Comparison of ENCODE assay signal across 9 cellular contexts in the genomic region with DNA sequence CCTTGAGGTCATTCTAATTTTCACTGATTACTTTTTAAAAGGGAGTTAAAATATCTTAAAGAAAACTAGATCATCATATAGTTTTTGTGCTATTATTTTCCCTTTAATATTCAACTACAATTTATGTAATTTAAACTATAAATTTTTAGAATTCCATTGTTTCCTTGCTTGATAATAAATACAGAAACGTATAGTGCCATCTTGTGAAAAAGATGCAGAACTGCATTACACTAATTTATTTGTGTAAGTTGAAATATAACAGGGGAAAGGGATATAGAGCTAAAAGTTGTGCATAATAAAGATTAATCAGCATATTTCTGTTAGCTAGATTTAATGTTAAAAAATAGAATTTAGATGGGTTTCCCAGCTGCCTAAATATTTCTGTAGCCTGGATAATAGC.
A peak's percentile ranks its signal among the peaks of the same experiment; 100 is the strongest.
DNase-seq lines count a peak whose midpoint lies in the region; ATAC-seq and TF ChIP-seq lines count a peak whose summit lies in the region.
"Had no signal": no experiment of that assay in that cellular context is flagged by ENCODE, and none has a peak within 500 bp of the region (broad histone marks: within the 10 kb centered on the region; RNA-seq: fewer than 3 reads in every experiment).

No MANE protein-coding gene starts in this region.

- H3K27ac ChIP-seq in 22Rv1 (no peak overlapping the region), Panc1 (ENCODE audit: low read length) (no peak overlapping the region)
- H3K27ac ChIP-seq: SJCRH30 had no signal

- H3K4me3 Mint-ChIP-seq in effector memory CD8-positive, alpha-beta T cell = no peak overlapping the region

- H3K4me1 ChIP-seq in Panc1 (ENCODE audit: control insufficient read depth, insufficient read depth, low read length) = no peaks in the 10 kb centered on the region

- H3K4me3 ChIP-seq in Panc1 (ENCODE audit: low read depth in 2 of 2, low read length in 2 of 2) = no peak overlapping the region
- no peak overlapping the region for H3K4me3 ChIP-seq in fibroblast of the aortic adventitia (ENCODE audit: low read depth, low read length)
- H3K4me3 ChIP-seq: SJCRH30 had no signal

- POLR2A ChIA-PET in Panc1 (lab: Charles Lee) = no interaction called here

- H3K36me3 Mint-ChIP-seq in effector memory CD8-positive, alpha-beta T cell (ENCODE audit: insufficient read depth) = no peaks in the 10 kb centered on the region

- ATAC-seq in Panc1 = no peak
- ATAC-seq in effector memory CD8-positive, alpha-beta T cell (replicated peaks) = no peak

- CTCF ChIA-PET in Panc1 (lab: Charles Lee) = interaction anchor here (0.6 to 1.2 kb wide), 3 partner anchors 38 to 96 kb away, joined by 3 read pairs; no protein-coding TSS in a partner anchor

- H3K36me3 ChIP-seq in Panc1 (ENCODE audit: control insufficient read depth, insufficient read depth, low read length) = no peaks in the 10 kb centered on the region
- H3K36me3 ChIP-seq: SJCRH30 had no signal

- H3K27ac Mint-ChIP-seq in effector memory CD8-positive, alpha-beta T cell = no peak overlapping the region

- in situ Hi-C loops in Panc1 (cut with HindIII; ENCODE audit: low pct_unique_long_range_greater_than_20kb, low sequenced_read_pairs) = no loop called here

- TF ChIP-seq CTCF in 22Rv1 (IDR thresholded peaks at IDR 0.05) (peak; percentile 79), GM12874 (IDR thresholded peaks at IDR 0.05; ENCODE audit: insufficient read depth, low read depth, low read length) (0 out of 2 replicates have a peak, but pooled peaks have one; percentile 10), Panc1 (IDR thresholded peaks at IDR 0.05) (peak; percentile 35; the same call in 1 of the 2 replicates), fibroblast of the aortic adventitia (IDR thresholded peaks at IDR 0.05; ENCODE audit: insufficient read depth, low read length) (peak; percentile 55)

- no TSS peak for BruUV-seq in Panc1 (replicated peaks; lab: Mats Ljungman, UMichigan)

- H3K4me1 Mint-ChIP-seq in effector memory CD8-positive, alpha-beta T cell (ENCODE audit: low read depth in 2 of 2) = no peaks in the 10 kb centered on the region

- H3K9me3 Mint-ChIP-seq in effector memory CD8-positive, alpha-beta T cell = no peaks in the 10 kb centered on the region

- intact Hi-C loops in Panc1 (cut with micrococcal nuclease; ENCODE audit: unreplicated experiment) = no loop called here

- H3K27me3 Mint-ChIP-seq in effector memory CD8-positive, alpha-beta T cell = peaks cover 14 to 15% of the 10 kb centered on the region in 2 donors

- no peaks in the 10 kb centered on the region for H3K9me3 ChIP-seq in Panc1 (ENCODE audit: control insufficient read depth, insufficient read depth, low read depth, low read length)

- DNase-seq in Panc1 (ENCODE audit: low read depth, low spot score) (no peak), fibroblast of the aortic adventitia (ENCODE audit: low read depth) (peak; percentile 48), NCI-H446 (lab: John Stamatoyannopoulos, UW) (no peak), GDM1 (lab: John Stamatoyannopoulos, UW) (no peak)
- DNase-seq in activated CD4-positive, alpha-beta T cell treated with anti-CD3 and anti-CD28 coated beads for 48 hours = no peak
- no peak for DNase-seq in effector memory CD8-positive, alpha-beta T cell

- no peaks in the 10 kb centered on the region for H3K27me3 ChIP-seq in Panc1 (ENCODE audit: control insufficient read depth, insufficient read depth, low read length)
- H3K27me3 ChIP-seq: SJCRH30 had no signal

Comparison
In these comparisons a context has a peak if more than half of its experiments do, and no peak if none do; other contexts are left out.
1. CTCF ChIP-seq: peak in every context shown above with its lines; median percentile 79 in 22Rv1; 55 in fibroblast of the aortic adventitia; 35 in Panc1; 10 in GM12874.